In genomic region chr1:75786901-75787455, GRCh38 we compare ENCODE assay signal across 8 cellular contexts. TPM values are rescaled to one million over a fixed set of nuclear protein-coding genes. Genes with fewer than 3 reads are reported as not detected.
DNase-seq lines count a peak whose midpoint lies in the region; ATAC-seq, FAIRE-seq and TF ChIP-seq lines count a peak whose summit lies in the region.

No MANE protein-coding gene starts in this region.

- no peak for FAIRE-seq in frontal cortex (lab: Jason Lieb, UNC)

- H3K4me3 ChIP-seq in NB4 (ENCODE audit: low read depth, low read length) (peak overlapping the region; percentile 95), neural cell (ENCODE audit: low read length) (peak overlapping the region; percentile 79)

- intact Hi-C loops in CD14-positive monocyte (cut with micrococcal nuclease) = loop anchor here (5.0 kb wide), 1 partner anchor 65 kb away; the partner anchor contains the start of gene ACADM (in 2 of the 2)

- TF ChIP-seq POLR2A in NB4 (IDR thresholded peaks at IDR 0.05; ENCODE audit: extremely low read depth, insufficient read length) = no peak

- DNase-seq in CD14-positive monocyte (ENCODE audit: low spot score) (no peak), NB4 (ENCODE audit: low read depth) (no peak), pons (ENCODE audit: low spot score) (no peak), NCI-H2029 (lab: John Stamatoyannopoulos, UW) (no peak), ureter (ENCODE audit: low spot score) (no peak), frontal cortex (ENCODE audit: low spot score in 2 of 2) (no peak)
- DNase-seq in effector memory CD8-positive, alpha-beta T cell = no peak

- H3K36me3 ChIP-seq in neural cell (ENCODE audit: insufficient read depth, low read length) = peaks cover 3% of the 10 kb centered on the region

- TF ChIP-seq CTCF in CD14-positive monocyte (IDR thresholded peaks at IDR 0.05) = no peak
- no peak for TF ChIP-seq CTCF in NB4 (IDR thresholded peaks at IDR 0.05; ENCODE audit: low read depth, low read length)
- TF ChIP-seq CTCF in neural cell (IDR thresholded peaks at IDR 0.05; ENCODE audit: poor library complexity, severe bottlenecking) = no peak

- H3K9me2 ChIP-seq in neural cell (ENCODE audit: insufficient read depth, low read length) = no peaks in the 10 kb centered on the region

- H4K20me1 ChIP-seq in neural cell (ENCODE audit: insufficient read depth) = no peaks in the 10 kb centered on the region

- H3K4me3 Mint-ChIP-seq in CD14-positive monocyte = peak overlapping the region; percentile 98 to 99
- peak overlapping the region; percentile 90 to 97 for H3K4me3 Mint-ChIP-seq in effector memory CD8-positive, alpha-beta T cell

- ATAC-seq in effector memory CD8-positive, alpha-beta T cell (replicated peaks) = no peak

- no peaks in the 10 kb centered on the region for H3F3A ChIP-seq in neural cell (ENCODE audit: insufficient read depth, low read length, poor library complexity, severe bottlenecking)

- TF ChIP-seq EP300 in neural cell (conservative IDR thresholded peaks at IDR 0.05; ENCODE audit: poor library complexity, severe bottlenecking) = no peak

- H3K27ac ChIP-seq in neural cell (ENCODE audit: low read length) = no peak overlapping the region

- no peak for TF ChIP-seq RAD21 in neural cell (conservative IDR thresholded peaks at IDR 0.05)

- peaks cover 61% of the 10 kb centered on the region for H3K4me1 Mint-ChIP-seq in CD14-positive monocyte
- H3K4me1 Mint-ChIP-seq in effector memory CD8-positive, alpha-beta T cell (ENCODE audit: low read depth in 2 of 2) = peaks cover 36 to 67% of the 10 kb centered on the region in 2 donors

- peak overlapping the region; percentile 92 to 99 (median 99) for H3K27ac Mint-ChIP-seq in CD14-positive monocyte
- H3K27ac Mint-ChIP-seq in effector memory CD8-positive, alpha-beta T cell = peak overlapping the region; percentile 96

- H3K9me3 Mint-ChIP-seq in CD14-positive monocyte = peaks cover 0 to 4% (median 0%) of the 10 kb centered on the region in 7 donors
- H3K9me3 Mint-ChIP-seq in effector memory CD8-positive, alpha-beta T cell = no peaks in the 10 kb centered on the region

- H2AFZ ChIP-seq in neural cell (ENCODE audit: low read depth, low read length) = peak overlapping the region; percentile 96

- peaks cover 41% of the 10 kb centered on the region for H3K79me2 ChIP-seq in neural cell (replicated peaks; ENCODE audit: insufficient read depth, low read length)

- peak overlapping the region; percentile 74 for H3K9ac ChIP-seq in neural cell (ENCODE audit: low read length)

- peak overlapping the region; percentile 47 for H3K4me2 ChIP-seq in neural cell (ENCODE audit: low read length)

- no peaks in the 10 kb centered on the region for H3K27me3 ChIP-seq in neural cell (ENCODE audit: insufficient read depth, low read depth, low read length)

- peaks cover 33 to 37% of the 10 kb centered on the region in 2 donors for H3K36me3 Mint-ChIP-seq in CD14-positive monocyte
- H3K36me3 Mint-ChIP-seq in effector memory CD8-positive, alpha-beta T cell (ENCODE audit: insufficient read depth) = peaks cover 67% of the 10 kb centered on the region

- H3K27me3 Mint-ChIP-seq in CD14-positive monocyte (ENCODE audit: low read depth in 3 of 3) = peaks cover 0 to 2% (median 0%) of the 10 kb centered on the region in 3 donors
- H3K27me3 Mint-ChIP-seq in effector memory CD8-positive, alpha-beta T cell = no peaks in the 10 kb centered on the region

- H3K9me3 ChIP-seq in neural cell (ENCODE audit: low read length) = no peaks in the 10 kb centered on the region

TF ChIP-seq in neural cell, 6 proteins besides CTCF, POLR2A, EP300 and RAD21:
- no peak for TF ChIP-seq TAF1 (IDR thresholded peaks at IDR 0.05; ENCODE audit: low read depth)
- no peak for TF ChIP-seq EZH2 (IDR thresholded peaks at IDR 0.05; ENCODE audit: borderline replicate concordance, insufficient read depth, low read length, poor library complexity, severe bottlenecking)
- TF ChIP-seq POLR2AphosphoS5 (IDR thresholded peaks at IDR 0.05) = no peak
- TF ChIP-seq SMC3 (conservative IDR thresholded peaks at IDR 0.05; ENCODE audit: poor library complexity) = no peak
- no peak for TF ChIP-seq REST (IDR thresholded peaks at IDR 0.05; ENCODE audit: borderline replicate concordance)
- TF ChIP-seq MXI1 (conservative IDR thresholded peaks at IDR 0.05; ENCODE audit: poor library complexity, severe bottlenecking) = no peak
TF ChIP-seq in neural cell: peak in this region for 0.

RNA-seq across cellular contexts. Expression of gene RABGGTB, which starts 0.9 kb away (rescaled TPM):
- polyA plus RNA-seq in CD14-positive monocyte = 1 to 10 TPM; 6.5 to 8.1 TPM
- 120 and 132 TPM in 2 replicates for polyA plus RNA-seq in neural cell
- polyA minus RNA-seq in neural cell = 67.4 and 85.2 TPM in 2 replicates
- total RNA-seq in ureter = 87.5 TPM
- 54.2 TPM for total RNA-seq in frontal cortex

RNA-seq across cellular contexts. Expression of gene MSH4, which starts 9.7 kb away (rescaled TPM):
- polyA plus RNA-seq in CD14-positive monocyte = not detected
- polyA plus RNA-seq in neural cell = 0.43 and 0.48 TPM in 2 replicates
- polyA minus RNA-seq in neural cell = 0.46 and 0.49 TPM in 2 replicates
- 0.55 TPM for total RNA-seq in ureter
- 1.6 TPM for total RNA-seq in frontal cortex
